ENCODE assay signal across 22 cellular contexts in the genomic region with DNA sequence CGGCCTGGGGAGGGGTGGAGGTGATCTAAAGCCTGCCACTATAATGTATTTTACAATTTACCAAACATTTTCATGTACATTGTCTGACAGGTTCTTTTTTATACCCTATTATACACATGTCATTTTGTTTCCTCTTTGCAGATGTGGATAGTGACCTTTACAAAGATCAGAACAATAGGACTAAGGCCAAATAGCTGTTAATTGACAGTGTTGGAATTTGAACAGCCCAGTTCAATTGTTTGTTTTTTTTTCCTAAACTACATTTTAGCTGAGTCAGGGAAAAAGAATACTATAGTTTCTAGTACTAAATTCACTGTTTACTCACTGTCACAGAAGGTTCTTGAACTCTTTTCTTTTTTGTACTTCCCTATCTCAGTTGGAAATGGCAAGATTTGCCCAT. TPM values are rescaled to one million over a fixed set of nuclear protein-coding genes. Genes with fewer than 3 reads are reported as not detected.
DNase-seq lines count a peak whose midpoint lies in the region; ATAC-seq and TF ChIP-seq lines count a peak whose summit lies in the region.
"Had no signal": no experiment of that assay in that cellular context is flagged by ENCODE, and none has a peak within 500 bp of the region (broad histone marks: within the 10 kb centered on the region; RNA-seq: fewer than 3 reads in every experiment).

No MANE protein-coding gene starts in this region.

- H3K4me1 Mint-ChIP-seq in Caco-2 (ENCODE audit: low read depth, unreplicated experiment): no peaks in the 10 kb centered on the region
- H3K4me1 Mint-ChIP-seq: CD4-positive, CD25-positive, alpha-beta regulatory T cell had no signal

- H2BK5ac ChIP-seq in neuronal stem cell (ENCODE audit: low read length): no peak overlapping the region

- no peak overlapping the region for H3K4ac ChIP-seq in neuronal stem cell (ENCODE audit: low read length)

- intact Hi-C loops in Caco-2 (cut with micrococcal nuclease; ENCODE audit: unreplicated experiment): no loop called here

- DNase-seq in dermis blood vessel endothelial cell (peak; percentile 60), left lobe of liver (ENCODE audit: low spot score) (no peak), neuronal stem cell (ENCODE audit: low spot score) (peak; percentile 11), T-helper 1 cell (no peak), Caco-2 (no peak)
- no peak for DNase-seq in NK-92 treated with Interleukin-12 subunit alpha and Interleukin-12 subunit beta, amount 100 ng/mL, for 24 hours (lab: John Stamatoyannopoulos, UW)
- DNase-seq: CD4-positive, CD25-positive, alpha-beta regulatory T cell; DMS53; NCI-H1048; NCI-H1417 treated with DMSO at 0.1 percent for 48 hours; NCI-H1694 treated with DMSO at 0.1 percent for 48 hours; NCI-H2081; NCI-H2227 treated with DMSO at 0.1 percent for 48 hours; NCI-H69; OCI-M1; SIG-M5; SW 1271 had no signal

- H3K23ac ChIP-seq in neuronal stem cell (ENCODE audit: low read depth, low read length, poor library complexity): no peak overlapping the region

- H2AFZ ChIP-seq in neuronal stem cell (ENCODE audit: low read length): no peak overlapping the region

- no peaks in the 10 kb centered on the region for H3K36me3 Mint-ChIP-seq in Caco-2 (ENCODE audit: insufficient read depth, unreplicated experiment)

- no peak overlapping the region for H4K8ac ChIP-seq in neuronal stem cell (ENCODE audit: low read depth, low read length)

- no peaks in the 10 kb centered on the region for H3K4me1 ChIP-seq in HEK293 (ENCODE audit: control insufficient read depth, insufficient read depth, low read length)
- no peaks in the 10 kb centered on the region for H3K4me1 ChIP-seq in neuronal stem cell (ENCODE audit: control insufficient read depth in 2 of 2, insufficient read depth in 1 of 2, low read depth in 1 of 2, low read length in 2 of 2)
- no peaks in the 10 kb centered on the region for H3K4me1 ChIP-seq in Caco-2
- H3K4me1 ChIP-seq: BLaER1 had no signal

- H3K27ac Mint-ChIP-seq in Caco-2 (ENCODE audit: unreplicated experiment): no peak overlapping the region
- H3K27ac Mint-ChIP-seq: CD4-positive, CD25-positive, alpha-beta regulatory T cell had no signal

- no peaks in the 10 kb centered on the region for H3K27me3 Mint-ChIP-seq in Caco-2 (ENCODE audit: insufficient read depth, unreplicated experiment)
- H3K27me3 Mint-ChIP-seq: CD4-positive, CD25-positive, alpha-beta regulatory T cell had no signal

- H3K4me3 ChIP-seq in HEK293 (ENCODE audit: low read depth, low read length) (no peak overlapping the region), neuronal stem cell (ENCODE audit: low read length in 2 of 2) (no peak overlapping the region), Caco-2 (ENCODE audit: low read depth, low read length) (no peak overlapping the region)
- H3K4me3 ChIP-seq: BLaER1, SK-N-MC had no signal

- no peak overlapping the region for H3K4me2 ChIP-seq in neuronal stem cell (ENCODE audit: insufficient read depth, low read length, poor library complexity, severe bottlenecking)
- H3K4me2 ChIP-seq: BLaER1, KMS-11 had no signal

- H2AK5ac ChIP-seq in neuronal stem cell (ENCODE audit: low read depth, low read length): no peak overlapping the region

- no peaks in the 10 kb centered on the region for H3K9me3 Mint-ChIP-seq in Caco-2 (ENCODE audit: unreplicated experiment)
- H3K9me3 Mint-ChIP-seq: CD4-positive, CD25-positive, alpha-beta regulatory T cell had no signal

- no peaks in the 10 kb centered on the region for H3K79me1 ChIP-seq in neuronal stem cell (ENCODE audit: low read depth, low read length)

- ATAC-seq in left lobe of liver: peak; percentile 67
- ATAC-seq: HCT116 had no signal

- H3K36me3 ChIP-seq in HEK293 (ENCODE audit: control insufficient read depth in 2 of 2, insufficient read depth in 1 of 2, low read length in 2 of 2) (peaks cover 26 to 72% of the 10 kb centered on the region in 2 experiments), neuronal stem cell (replicated peaks in 1 of 2; ENCODE audit: control insufficient read depth in 2 of 2, insufficient read depth in 2 of 2, low read length in 2 of 2) (peaks cover 4 to 52% of the 10 kb centered on the region in 2 donors), Caco-2 (ENCODE audit: control insufficient read depth, insufficient read depth, low read length) (no peaks in the 10 kb centered on the region)
- H3K36me3 ChIP-seq: BLaER1 had no signal

- H3K27me3 ChIP-seq in neuronal stem cell (ENCODE audit: control insufficient read depth in 3 of 3, insufficient read depth in 3 of 3, low read depth in 1 of 3, low read length in 3 of 3): no peaks in the 10 kb centered on the region
- H3K27me3 ChIP-seq in Caco-2 (replicated peaks; ENCODE audit: control insufficient read depth, insufficient read depth, low read length): no peaks in the 10 kb centered on the region
- H3K27me3 ChIP-seq: BLaER1 had no signal

- BruUV-seq in Caco-2 (replicated peaks; lab: Mats Ljungman, UMichigan): no TSS peak

- H3K27ac ChIP-seq in HEK293 (ENCODE audit: extremely low read depth, low read depth, low read length): no peak overlapping the region
- no peak overlapping the region for H3K27ac ChIP-seq in neuronal stem cell (replicated peaks; ENCODE audit: low read length)
- H3K27ac ChIP-seq: BLaER1, KMS-11, SK-N-MC had no signal

- H3K9ac ChIP-seq in neuronal stem cell (ENCODE audit: low read depth, low read length, poor library complexity): no peak overlapping the region
- H3K9ac ChIP-seq: BLaER1, KMS-11 had no signal

- CTCF ChIA-PET in HEK293 (lab: Yijun Ruan, JAX) (no interaction called here), Caco-2 (lab: Charles Lee) (interaction anchor here (0.7 kb wide), 1 partner anchor 84 kb away, joined by 3 read pairs; no protein-coding TSS in a partner anchor)

- no peaks in the 10 kb centered on the region for H3K9me3 ChIP-seq in HEK293 (ENCODE audit: control insufficient read depth, insufficient read depth, low read depth, low read length)
- no peaks in the 10 kb centered on the region for H3K9me3 ChIP-seq in neuronal stem cell (replicated peaks in 1 of 2; ENCODE audit: control insufficient read depth in 2 of 2, insufficient read depth in 1 of 2, low read depth in 1 of 2, low read length in 2 of 2)
- no peaks in the 10 kb centered on the region for H3K9me3 ChIP-seq in Caco-2
- H3K9me3 ChIP-seq: BLaER1 had no signal

- H2BK12ac ChIP-seq in neuronal stem cell (ENCODE audit: low read length): no peak overlapping the region

- no peak for TF ChIP-seq CTCF in HEK293 (tag by site-specific recombination; IDR thresholded peaks at IDR 0.05)
- TF ChIP-seq CTCF in Caco-2 (IDR thresholded peaks at IDR 0.05; ENCODE audit: insufficient read depth in 1 of 2, low read depth in 1 of 2, low read length in 1 of 2, severe bottlenecking in 1 of 2, unreplicated experiment in 1 of 2): no peak

- H3K4me3 Mint-ChIP-seq in Caco-2 (ENCODE audit: unreplicated experiment): no peak overlapping the region

- H2BK15ac ChIP-seq in neuronal stem cell (ENCODE audit: low read length): no peak overlapping the region

- no peak overlapping the region for H3K18ac ChIP-seq in neuronal stem cell (ENCODE audit: low read length)

- H4K91ac ChIP-seq in neuronal stem cell (ENCODE audit: low read depth, low read length, poor library complexity): no peak overlapping the region

- no peak overlapping the region for H2BK120ac ChIP-seq in neuronal stem cell (ENCODE audit: low read depth, low read length)

- no CpG with 5 or more reads among the region's 1 CpG for WGBS in neuronal stem cell (ENCODE audit: extremely low coverage in 2 of 2, insufficient read length in 2 of 2, insufficient replicate concordance in 1 of 2), 2 donors

- H3K14ac ChIP-seq in neuronal stem cell (ENCODE audit: low read length): no peak overlapping the region

- POLR2A ChIA-PET in HEK293 (lab: Yijun Ruan, JAX): interaction anchor here (0.6 kb wide), 1 partner anchor 31 kb away, joined by 3 read pairs; no protein-coding TSS in a partner anchor
- POLR2A ChIA-PET in Caco-2 (lab: Charles Lee): no interaction called here

TF ChIP-seq in HEK293, 187 proteins besides CTCF, POLR2A, EP300 and RAD21:
- TF ChIP-seq ZNF223 (tag by site-specific recombination; IDR thresholded peaks at IDR 0.05): no peak
- TF ChIP-seq, protein P1, sequence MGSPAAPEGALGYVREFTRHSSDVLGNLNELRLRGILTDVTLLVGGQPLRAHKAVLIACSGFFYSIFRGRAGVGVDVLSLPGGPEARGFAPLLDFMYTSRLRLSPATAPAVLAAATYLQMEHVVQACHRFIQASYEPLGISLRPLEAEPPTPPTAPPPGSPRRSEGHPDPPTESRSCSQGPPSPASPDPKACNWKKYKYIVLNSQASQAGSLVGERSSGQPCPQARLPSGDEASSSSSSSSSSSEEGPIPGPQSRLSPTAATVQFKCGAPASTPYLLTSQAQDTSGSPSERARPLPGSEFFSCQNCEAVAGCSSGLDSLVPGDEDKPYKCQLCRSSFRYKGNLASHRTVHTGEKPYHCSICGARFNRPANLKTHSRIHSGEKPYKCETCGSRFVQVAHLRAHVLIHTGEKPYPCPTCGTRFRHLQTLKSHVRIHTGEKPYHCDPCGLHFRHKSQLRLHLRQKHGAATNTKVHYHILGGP (tag by site-specific recombination; IDR thresholded peaks at IDR 0.05): peak; percentile 61; the same call in 1 of the 2 replicates

RNA-seq across cellular contexts. Expression of a gene that starts 40.2 kb away (rescaled TPM):
- total RNA-seq in dermis blood vessel endothelial cell (61.2 and 80.2 TPM in 2 replicates), left lobe of liver (40.8 TPM), Caco-2 (2022) (96.4 and 97.0 TPM in 2 replicates)
- polyA plus RNA-seq in neuronal stem cell (2013, experiment 1 of 2): 22.8 TPM
- polyA plus RNA-seq in neuronal stem cell (2013, experiment 2 of 2): 22.4 TPM

RNA-seq across cellular contexts. Expression of a gene that starts 40.2 kb away (rescaled TPM):
- total RNA-seq in dermis blood vessel endothelial cell (3.3 and 4.4 TPM in 2 replicates), left lobe of liver (2.5 TPM), Caco-2 (2022) (3.5 and 3.6 TPM in 2 replicates)
- polyA plus RNA-seq in neuronal stem cell (2013, experiment 1 of 2): 5.8 TPM
- 6.0 TPM for polyA plus RNA-seq in neuronal stem cell (2013, experiment 2 of 2)

Comparison
In these comparisons a context has a peak if more than half of its experiments do, and no peak if none do; other contexts are left out.
1. DNase-seq: peak in dermis blood vessel endothelial cell (single experiment) and neuronal stem cell (single experiment); none in left lobe of liver (single experiment), T-helper 1 cell (0 of 5), Caco-2 (0 of 2) and NK-92 treated with Interleukin-12 subunit alpha and Interleukin-12 subunit beta, amount 100 ng/mL, for 24 hours (single experiment).